In the genomic region with DNA sequence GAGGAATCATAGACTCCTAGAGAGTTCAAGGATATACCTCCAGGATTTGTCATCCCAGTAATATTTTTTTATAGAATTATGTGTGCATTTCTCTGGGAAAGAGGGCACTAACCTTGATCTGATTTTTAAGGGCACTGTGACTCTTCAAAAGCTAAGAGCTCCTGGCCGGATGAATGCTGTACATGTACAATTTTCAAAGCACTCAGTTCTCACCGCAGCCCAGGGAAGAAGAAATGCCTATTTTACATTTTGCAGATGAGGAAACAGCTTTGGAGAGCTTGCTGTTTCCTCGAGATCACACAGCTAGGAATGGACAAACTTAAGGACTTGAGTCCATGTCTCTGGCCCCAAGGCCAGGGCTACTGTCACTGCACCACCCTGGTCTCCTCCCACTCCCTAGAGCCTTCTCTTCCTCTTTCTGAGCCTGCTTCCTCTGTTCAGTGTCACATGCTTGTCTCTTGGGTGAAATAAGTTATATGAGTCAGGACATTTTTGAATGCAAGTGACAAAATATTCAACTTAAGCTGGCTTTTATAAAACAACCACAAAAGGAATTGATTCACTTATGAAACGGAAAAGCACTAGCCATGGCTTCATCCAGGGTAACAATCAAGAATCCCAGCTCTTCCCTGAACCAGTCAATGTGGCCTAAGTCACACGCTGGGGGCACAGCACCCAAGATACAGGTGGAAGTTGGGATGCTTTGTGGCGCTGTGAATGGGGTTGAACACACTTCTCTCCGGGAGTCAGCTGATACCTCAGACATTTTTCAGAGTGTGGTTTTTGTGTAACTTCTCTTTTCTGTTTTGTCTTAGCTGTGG, we compare ENCODE assay signal across 9 cellular contexts. TPM values are rescaled to one million over a fixed set of nuclear protein-coding genes. Genes with fewer than 3 reads are reported as not detected.
A peak's percentile ranks its signal among the peaks of the same experiment; 100 is the strongest.
DNase-seq lines count a peak whose midpoint lies in the region; ATAC-seq and TF ChIP-seq lines count a peak whose summit lies in the region.
"Had no signal": no experiment of that assay in that cellular context is flagged by ENCODE, and none has a peak within 500 bp of the region (broad histone marks: within the 10 kb centered on the region; RNA-seq: fewer than 3 reads in every experiment).

No MANE protein-coding gene starts in this region.

- H2AFZ ChIP-seq in OCI-LY7 (ENCODE audit: low read length) (peak overlapping the region; percentile 89), mammary epithelial cell (ENCODE audit: low read depth, low read length) (no peak overlapping the region)

- H4K20me1 ChIP-seq in OCI-LY7 (ENCODE audit: insufficient read depth, low read length) (no peaks in the 10 kb centered on the region), mammary epithelial cell (ENCODE audit: insufficient read depth, low read length) (no peaks in the 10 kb centered on the region)

- H3K27ac ChIP-seq in OCI-LY7 (ENCODE audit: low read depth, low read length, poor library complexity, severe bottlenecking) (peak overlapping the region; percentile 46), gastroesophageal sphincter (peak overlapping the region in 3 of 4 donors; percentile 28 to 63 (median 57)), suprapubic skin (peak overlapping the region; percentile 64), mammary epithelial cell (ENCODE audit: insufficient read depth, low read depth, low read length) (no peak overlapping the region)

- CTCF ChIA-PET in OCI-LY7 (lab: Charles Lee; ENCODE audit: unreplicated experiment) (interaction anchor here (1.0 kb wide), 1 partner anchor 36 kb away, joined by 4 read pairs; no protein-coding TSS in a partner anchor), mammary epithelial cell (lab: Charles Lee; ENCODE audit: low non-redundant PET) (no interaction called here)

- no peaks in the 10 kb centered on the region for H3K79me2 ChIP-seq in OCI-LY7 (ENCODE audit: insufficient read depth, low read depth, low read length)
- H3K79me2 ChIP-seq in mammary epithelial cell (ENCODE audit: insufficient read depth, low read length), result no peaks in the 10 kb centered on the region

- TF ChIP-seq EP300 in gastroesophageal sphincter (IDR thresholded peaks at IDR 0.05), result no peak
- no peak for TF ChIP-seq EP300 in suprapubic skin (IDR thresholded peaks at IDR 0.05)

- ATAC-seq in GM18858 (IDR thresholded peaks at IDR 0.05; ENCODE audit: unreplicated experiment) (peak; percentile 60), HG02759 (IDR thresholded peaks at IDR 0.05; ENCODE audit: unreplicated experiment) (peak; percentile 68), gastroesophageal sphincter (peak; percentile 79)
- ATAC-seq: Panc1 had no signal

- H3K4me2 ChIP-seq in OCI-LY7 (ENCODE audit: low read length) (peak overlapping the region; percentile 73), mammary epithelial cell (ENCODE audit: insufficient read depth, low read depth, low read length) (no peak overlapping the region)

- H3K36me3 ChIP-seq in OCI-LY7 (ENCODE audit: insufficient read depth, low read length), result no peaks in the 10 kb centered on the region; the same call in 1 of the 2 replicates
- peaks cover 0 to 100% of the 10 kb centered on the region in 2 donors for H3K36me3 ChIP-seq in gastroesophageal sphincter
- no peaks in the 10 kb centered on the region for H3K36me3 ChIP-seq in suprapubic skin
- H3K36me3 ChIP-seq in HAP-1 (replicated peaks), result no peaks in the 10 kb centered on the region
- no peaks in the 10 kb centered on the region for H3K36me3 ChIP-seq in mammary epithelial cell (ENCODE audit: insufficient read depth, low read length)

- TF ChIP-seq POLR2A in gastroesophageal sphincter (IDR thresholded peaks at IDR 0.05) (no peak), suprapubic skin (IDR thresholded peaks at IDR 0.05) (no peak)

- H3K27me3 ChIP-seq in gastroesophageal sphincter, result no peaks in the 10 kb centered on the region
- H3K27me3 ChIP-seq in suprapubic skin, result no peaks in the 10 kb centered on the region
- peaks cover 15% of the 10 kb centered on the region for H3K27me3 ChIP-seq in HAP-1 (ENCODE audit: low read depth)
- H3K27me3 ChIP-seq in mammary epithelial cell (ENCODE audit: insufficient read depth, low read length), result peaks cover 2% of the 10 kb centered on the region

- dilution Hi-C loops in mammary epithelial cell (cut with HindIII; ENCODE audit: low sequenced_read_pairs), result no loop called here

- peaks cover 33% of the 10 kb centered on the region for H3K4me1 ChIP-seq in OCI-LY7 (ENCODE audit: insufficient read depth, low read length, poor library complexity, severe bottlenecking)
- peaks cover 0 to 14% (median 3%) of the 10 kb centered on the region in 3 donors for H3K4me1 ChIP-seq in gastroesophageal sphincter
- peaks cover 21% of the 10 kb centered on the region for H3K4me1 ChIP-seq in suprapubic skin
- H3K4me1 ChIP-seq in HAP-1, result no peaks in the 10 kb centered on the region
- peaks cover 46% of the 10 kb centered on the region for H3K4me1 ChIP-seq in mammary epithelial cell (ENCODE audit: insufficient read depth, low read length)

- no peaks in the 10 kb centered on the region for H3K9me2 ChIP-seq in OCI-LY7 (ENCODE audit: insufficient read depth, low read length)

- no peak for TF ChIP-seq CTCF in OCI-LY7 (conservative IDR thresholded peaks at IDR 0.05; ENCODE audit: low read length)
- no peak for TF ChIP-seq CTCF in gastroesophageal sphincter (IDR thresholded peaks at IDR 0.05)
- no peak for TF ChIP-seq CTCF in suprapubic skin (IDR thresholded peaks at IDR 0.05)
- TF ChIP-seq CTCF in mammary epithelial cell (conservative IDR thresholded peaks at IDR 0.05 in 1 of 2, IDR thresholded peaks at IDR 0.05 in 1 of 2; ENCODE audit: extremely low read depth in 1 of 2, insufficient read depth in 1 of 2, low read depth in 1 of 2, low read length in 2 of 2), result no peak

- H3K9ac ChIP-seq in mammary epithelial cell (ENCODE audit: insufficient read depth, low read length), result no peak overlapping the region

- POLR2A ChIA-PET in OCI-LY7 (lab: Charles Lee), result interaction anchor here (0.6 to 3.3 kb wide), 9 partner anchors 15 to 63 kb away, joined by 3 to 14 read pairs (median 3); partner anchors contain the start of gene TGFBR1

- no peaks in the 10 kb centered on the region; the same call in 1 of the 2 replicates for H3K9me3 ChIP-seq in OCI-LY7 (ENCODE audit: low read length)
- H3K9me3 ChIP-seq in gastroesophageal sphincter, result no peaks in the 10 kb centered on the region
- no peaks in the 10 kb centered on the region for H3K9me3 ChIP-seq in suprapubic skin
- H3K9me3 ChIP-seq in HAP-1, result no peaks in the 10 kb centered on the region
- H3K9me3 ChIP-seq in mammary epithelial cell (replicated peaks; ENCODE audit: insufficient read depth, low read length), result no peaks in the 10 kb centered on the region

- H3K4me3 ChIP-seq in OCI-LY7 (ENCODE audit: low read depth, low read length, poor library complexity, severe bottlenecking) (peak overlapping the region; percentile 10), gastroesophageal sphincter (no peak overlapping the region), suprapubic skin (no peak overlapping the region), HAP-1 (no peak overlapping the region), mammary epithelial cell (replicated peaks in 1 of 3; ENCODE audit: insufficient read depth in 1 of 3, low read depth in 2 of 3, low read length in 3 of 3) (no peak overlapping the region)

- peak; percentile 73 for DNase-seq in OCI-LY7 (ENCODE audit: low spot score)
- DNase-seq in suprapubic skin (ENCODE audit: low spot score in 2 of 2), result no peak
- no peak for DNase-seq in NCI-H2107 treated with DMSO at 0.1 percent for 48 hours (lab: John Stamatoyannopoulos, UW; ENCODE audit: unreplicated experiment)
- DNase-seq in HAP-1 (ENCODE audit: low spot score in 2 of 2), result no peak
- DNase-seq in mammary epithelial cell, result no peak

- WGBS in gastroesophageal sphincter (ENCODE audit: low coverage in 1 of 2), 2 donors, result 59 to 68% methylated on average over 3 to 6 of the region's 7 CpGs
- 64% methylated on average over 7 of the region's 7 CpGs for WGBS in suprapubic skin
- WGBS in mammary epithelial cell (ENCODE audit: low coverage, missing lambda C conversion rate), result 98% methylated on average over 7 of the region's 7 CpGs

- BruUV-seq in OCI-LY7 (replicated peaks; lab: Mats Ljungman, UMichigan) (no TSS peak), mammary epithelial cell (replicated peaks; lab: Mats Ljungman, UMichigan) (no TSS peak)

- intact Hi-C loops in OCI-LY7 (cut with micrococcal nuclease; ENCODE audit: unreplicated experiment), result loop anchor here (2.0 kb wide), 1 partner anchor 46 kb away; the partner anchor contains the start of gene TGFBR1
- intact Hi-C loops in mammary epithelial cell (cut with micrococcal nuclease), result loop anchor here (5.0 kb wide), 1 partner anchor 37 kb away; no protein-coding TSS in a partner anchor

- in situ Hi-C loops in HAP-1 (cut with MboI; ENCODE audit: low sequenced_read_pairs) (no loop called here), mammary epithelial cell (cut with MboI; ENCODE audit: low sequenced_read_pairs in 2 of 2) (no loop called here)

RNA-seq across cellular contexts. Expression of gene TGFBR1, which starts 45.6 kb away (rescaled TPM):
- 13.6 and 14.3 TPM in 2 replicates for total RNA-seq in OCI-LY7 (2014; rRNA removed; shearing (Covaris generic))
- total RNA-seq in OCI-LY7 (2022), result 36.7 and 43.6 TPM in 2 replicates
- 10 to 100 TPM; 37.0 to 65.8 (median 48.8) TPM for total RNA-seq in gastroesophageal sphincter
- total RNA-seq in suprapubic skin, result 10 to 100 TPM; 11.3 to 19.8 (median 14.7) TPM
- 100 to 1,000 TPM in 1 of 2 donors, 10 to 100 TPM in 1; 48.2 to 102 TPM for total RNA-seq in mammary epithelial cell
- 20.5 TPM for polyA plus RNA-seq in mammary epithelial cell
- polyA minus RNA-seq in mammary epithelial cell, result 107 TPM
